Comparison of ENCODE assay signal across 8 cellular contexts in genomic region chr16:369866-370436, GRCh38. TPM values are rescaled to one million over a fixed set of nuclear protein-coding genes. Genes with fewer than 3 reads are reported as not detected.
DNase-seq lines count a peak whose midpoint lies in the region; ATAC-seq and TF ChIP-seq lines count a peak whose summit lies in the region.

No MANE protein-coding gene starts in this region.

- intact Hi-C loops in mammary epithelial cell (cut with micrococcal nuclease) (no loop called here), right lobe of liver (cut with DNase I) (loop anchor here in 1 of 2 donors (10.0 kb wide), 1 partner anchor 135 kb away; the partner anchor contains the start of gene FAM234A), aorta (cut with DNase I) (no loop called here)

- H3K9me3 Mint-ChIP-seq in activated naive CD4-positive, alpha-beta T cell treated with anti-CD3 and anti-CD28 coated beads, Interleukin-2, amount 50 U/mL, for 24 hours, result no peaks in the 10 kb centered on the region

- H3K4me3 ChIP-seq in mammary epithelial cell (replicated peaks in 1 of 3; ENCODE audit: insufficient read depth in 1 of 3, low read depth in 2 of 3, low read length in 3 of 3), result peak overlapping the region; percentile 28 to 50 (median 46)
- peak overlapping the region; percentile 21 to 39 (median 39) for H3K4me3 ChIP-seq in right lobe of liver
- H3K4me3 ChIP-seq in aorta (ENCODE audit: low read length in 2 of 2), result no peak overlapping the region

- in situ Hi-C loops in mammary epithelial cell (cut with MboI; ENCODE audit: low sequenced_read_pairs in 2 of 2), result no loop called here

- peak overlapping the region; percentile 0 for H3K9ac ChIP-seq in mammary epithelial cell (ENCODE audit: insufficient read depth, low read length)

- no peak for TF ChIP-seq POLR2A in right lobe of liver (IDR thresholded peaks at IDR 0.05)

- H3K4me1 ChIP-seq in mammary epithelial cell (ENCODE audit: insufficient read depth, low read length) (peaks cover 18% of the 10 kb centered on the region), right lobe of liver (peaks cover 0 to 5% (median 2%) of the 10 kb centered on the region in 4 donors), aorta (ENCODE audit: control insufficient read depth in 1 of 2, insufficient read depth in 2 of 2, low read length in 2 of 2) (no peaks in the 10 kb centered on the region)

- peak overlapping the region; percentile 84 for H3K4me3 Mint-ChIP-seq in activated naive CD4-positive, alpha-beta T cell treated with anti-CD3 and anti-CD28 coated beads, Interleukin-2, amount 50 U/mL, for 24 hours

- no peak overlapping the region for H3K27ac Mint-ChIP-seq in activated naive CD4-positive, alpha-beta T cell treated with anti-CD3 and anti-CD28 coated beads, Interleukin-2, amount 50 U/mL, for 24 hours

- peak overlapping the region; percentile 93 for H3K4me2 ChIP-seq in mammary epithelial cell (ENCODE audit: insufficient read depth, low read depth, low read length)

- H3K27ac ChIP-seq in mammary epithelial cell (ENCODE audit: insufficient read depth, low read depth, low read length) (no peak overlapping the region), right lobe of liver (no peak overlapping the region), aorta (ENCODE audit: low read depth in 1 of 2, low read length in 2 of 2) (no peak overlapping the region)

- no peaks in the 10 kb centered on the region for H3K27me3 Mint-ChIP-seq in activated naive CD4-positive, alpha-beta T cell treated with anti-CD3 and anti-CD28 coated beads, Interleukin-2, amount 50 U/mL, for 24 hours

- peaks cover 8% of the 10 kb centered on the region for H3K36me3 ChIP-seq in mammary epithelial cell (ENCODE audit: insufficient read depth, low read length)
- peaks cover 0 to 35% (median 0%) of the 10 kb centered on the region in 4 donors for H3K36me3 ChIP-seq in right lobe of liver
- H3K36me3 ChIP-seq in aorta (ENCODE audit: control insufficient read depth in 1 of 2, insufficient read depth in 2 of 2, low read length in 1 of 2), result peaks cover 0 to 9% of the 10 kb centered on the region in 2 donors

- WGBS in mammary epithelial cell (ENCODE audit: low coverage, missing lambda C conversion rate), result 9% methylated on average over 24 of the region's 44 CpGs
- WGBS in right lobe of liver (ENCODE audit: insufficient coverage, low coverage, low lambda C conversion rate, missing lambda C conversion rate), result 8% methylated on average over 25 of the region's 44 CpGs
- 13 to 15% methylated on average over 38 to 44 of the region's 44 CpGs for WGBS in aorta, 2 donors

- no peak for DNase-seq in activated naive CD4-positive, alpha-beta T cell (lab: John Stamatoyannopoulos, UW)
- DNase-seq in mammary epithelial cell (peak; percentile 31), right lobe of liver (no peak), aorta (no peak), NCI-H1436 (lab: John Stamatoyannopoulos, UW) (no peak), NCI-H1694 treated with DMSO at 0.1 percent for 48 hours (lab: John Stamatoyannopoulos, UW) (no peak)

- peaks cover 21% of the 10 kb centered on the region for H3K4me1 Mint-ChIP-seq in activated naive CD4-positive, alpha-beta T cell treated with anti-CD3 and anti-CD28 coated beads, Interleukin-2, amount 50 U/mL, for 24 hours

- TF ChIP-seq CTCF in mammary epithelial cell (conservative IDR thresholded peaks at IDR 0.05 in 1 of 2, IDR thresholded peaks at IDR 0.05 in 1 of 2; ENCODE audit: extremely low read depth in 1 of 2, insufficient read depth in 1 of 2, low read depth in 1 of 2, low read length in 2 of 2) (no peak), right lobe of liver (IDR thresholded peaks at IDR 0.05) (no peak)

- no TSS peak for BruUV-seq in mammary epithelial cell (replicated peaks; lab: Mats Ljungman, UMichigan)

- H3K9me3 ChIP-seq in mammary epithelial cell (replicated peaks; ENCODE audit: insufficient read depth, low read length), result no peaks in the 10 kb centered on the region
- no peaks in the 10 kb centered on the region for H3K9me3 ChIP-seq in right lobe of liver
- H3K9me3 ChIP-seq in aorta (ENCODE audit: control insufficient read depth, low read length), result no peaks in the 10 kb centered on the region

- H2AFZ ChIP-seq in mammary epithelial cell (ENCODE audit: low read depth, low read length), result no peak overlapping the region

- ATAC-seq in right lobe of liver (peak in 3 of 4 donors; percentile 6 to 30 (median 19)), aorta (ENCODE audit: low FRiP score) (peak; percentile 42), GM18519 (IDR thresholded peaks at IDR 0.05; ENCODE audit: low FRiP score, unreplicated experiment) (no peak)

- CTCF ChIA-PET in mammary epithelial cell (lab: Charles Lee; ENCODE audit: low non-redundant PET), result interaction anchor here (0.6 kb wide), 1 partner anchor 16 kb away, joined by 3 read pairs; no protein-coding TSS in a partner anchor

- H3K79me2 ChIP-seq in mammary epithelial cell (ENCODE audit: insufficient read depth, low read length), result peaks cover 11% of the 10 kb centered on the region

- H3K36me3 Mint-ChIP-seq in activated naive CD4-positive, alpha-beta T cell treated with anti-CD3 and anti-CD28 coated beads, Interleukin-2, amount 50 U/mL, for 24 hours, result no peaks in the 10 kb centered on the region

- H3K27me3 ChIP-seq in mammary epithelial cell (ENCODE audit: insufficient read depth, low read length) (no peaks in the 10 kb centered on the region), right lobe of liver (no peaks in the 10 kb centered on the region), aorta (ENCODE audit: control insufficient read depth in 1 of 2, insufficient read depth in 2 of 2, low read length in 1 of 2) (no peaks in the 10 kb centered on the region)

- dilution Hi-C loops in mammary epithelial cell (cut with HindIII; ENCODE audit: low sequenced_read_pairs), result no loop called here

- H4K20me1 ChIP-seq in mammary epithelial cell (ENCODE audit: insufficient read depth, low read length), result no peaks in the 10 kb centered on the region

RNA-seq across cellular contexts. Expression of gene MRPL28, which starts 0.4 kb away (rescaled TPM):
- total RNA-seq in mammary epithelial cell (10 to 100 TPM; 49.8 to 83.9 TPM), right lobe of liver (10 to 100 TPM; 29.9 to 64.7 (median 32.6) TPM), aorta (10 to 100 TPM; 35.5 to 38.0 TPM)
- polyA plus RNA-seq in mammary epithelial cell (155 TPM), aorta (100 to 1,000 TPM in 1 of 2 donors, 10 to 100 TPM in 1; 42.6 to 107 TPM)
- 129 TPM for polyA minus RNA-seq in mammary epithelial cell

RNA-seq across cellular contexts. Expression of gene PGAP6, which starts 11.8 kb away (rescaled TPM):
- total RNA-seq in mammary epithelial cell, result 10 to 100 TPM; 31.3 to 44.5 TPM
- polyA plus RNA-seq in mammary epithelial cell, result 73.2 TPM
- 77.1 TPM for polyA minus RNA-seq in mammary epithelial cell
- 10 to 100 TPM; 24.3 to 44.6 (median 28.0) TPM for total RNA-seq in right lobe of liver
- 10 to 100 TPM; 38.9 to 39.0 TPM for total RNA-seq in aorta
- polyA plus RNA-seq in aorta, result 10 to 100 TPM; 27.4 to 41.4 TPM

RNA-seq across cellular contexts. Expression of gene AXIN1, which starts 17.4 kb away (rescaled TPM):
- total RNA-seq in mammary epithelial cell (10 to 100 TPM; 21.7 to 31.2 TPM), right lobe of liver (10 to 100 TPM in 3 of 6 experiments, 1 to 10 TPM in 3; 5.5 to 17.4 (median 9.4) TPM), aorta (10 to 100 TPM; 17.0 to 19.8 TPM)
- polyA plus RNA-seq in mammary epithelial cell (13.0 TPM), aorta (10 to 100 TPM in 1 of 2 donors, 1 to 10 TPM in 1; 9.1 to 14.2 TPM)
- polyA minus RNA-seq in mammary epithelial cell, result 10.6 TPM

RNA-seq across cellular contexts. Expression of gene NME4, which starts 27.0 kb away (rescaled TPM):
- 10 to 100 TPM; 64.7 to 74.4 TPM for total RNA-seq in mammary epithelial cell
- 88.6 TPM for polyA plus RNA-seq in mammary epithelial cell
- 35.0 TPM for polyA minus RNA-seq in mammary epithelial cell
- 10 to 100 TPM; 50.3 to 83.6 (median 61.0) TPM for total RNA-seq in right lobe of liver
- total RNA-seq in aorta, result 10 to 100 TPM; 65.6 to 81.9 TPM
- 100 to 1,000 TPM in 1 of 2 donors, 10 to 100 TPM in 1; 95.5 to 128 TPM for polyA plus RNA-seq in aorta

RNA-seq across cellular contexts. Expression of gene DECR2, which starts 31.7 kb away (rescaled TPM):
- 10 to 100 TPM; 19.2 to 26.6 TPM for total RNA-seq in mammary epithelial cell
- polyA plus RNA-seq in mammary epithelial cell, result 14.5 TPM
- 10.2 TPM for polyA minus RNA-seq in mammary epithelial cell
- 100 to 1,000 TPM in 3 of 6 experiments, 10 to 100 TPM in 3; 73.6 to 169 (median 97.0) TPM for total RNA-seq in right lobe of liver
- 10 to 100 TPM; 10.9 to 15.9 TPM for total RNA-seq in aorta
- 10 to 100 TPM; 16.2 to 21.8 TPM for polyA plus RNA-seq in aorta

Comparison
In these comparisons a context has a peak if more than half of its experiments do, and no peak if none do; other contexts are left out.
1. H3K4me3 ChIP-seq: peak in mammary epithelial cell (3 of 3) and right lobe of liver (3 of 3); none in aorta (0 of 2).